Comparison of ENCODE assay signal across 21 cellular contexts in the genomic region with DNA sequence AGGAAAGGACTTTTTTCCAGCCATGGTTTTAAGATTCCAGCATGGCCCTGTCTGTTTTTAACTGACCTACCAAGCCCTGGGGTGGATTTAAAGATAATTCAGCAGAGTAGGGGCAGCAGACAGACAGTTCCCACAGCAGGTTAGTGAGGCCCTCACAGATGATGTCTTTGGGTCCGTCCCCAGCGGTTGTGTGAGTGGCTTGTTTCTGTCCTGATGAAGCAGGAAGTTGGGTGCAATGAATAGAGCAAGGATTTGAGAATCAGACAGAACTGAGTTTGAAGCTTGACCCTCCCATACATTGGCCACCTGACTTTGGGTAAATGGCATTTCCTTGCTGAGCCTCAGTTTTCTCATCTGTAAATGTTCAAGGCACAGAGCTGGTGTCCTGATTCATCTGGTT.
"Had no signal": no experiment of that assay in that cellular context is flagged by ENCODE, and none has a peak within 500 bp of the region (broad histone marks: within the 10 kb centered on the region; RNA-seq: fewer than 3 reads in every experiment).

No MANE protein-coding gene starts in this region.

- H3K4me3 ChIP-seq: left ventricle myocardium inferior, lung, ovary, right atrium auricular region, right lobe of liver, skin epidermis, stomach, testis, thyroid gland, transverse colon, upper lobe of left lung, vagina had no signal

- ATAC-seq: natural killer cell; right lobe of liver; stimulated activated naive B cell treated with anti-CD40 and anti-IgM and Interleukin-4, amounts not matched to agents 10 μg/mL and 1 μg/mL and 100 μg/mL, for 72 hours; stimulated activated naive CD8-positive, alpha-beta T cell treated with anti-CD3 and anti-CD28 coated beads, Interleukin-15, Interleukin-2, amounts not matched to agents 100 U/mL and 50 U/mL, for 24 hours had no signal

- DNase-seq: left ventricle myocardium inferior; naive B cell; natural killer cell; nephron progenitor cell; ovary; right lobe of liver; stimulated activated CD4-positive, alpha-beta T cell treated with anti-CD3 and anti-CD28 coated beads, Interleukin-12 subunit alpha, Interleukin-12 subunit beta, amount 100 ng/mL, for 4 hours; stimulated activated CD4-positive, alpha-beta T cell treated with anti-CD3 and anti-CD28 coated beads, Interleukin-15, amount 100 ng/mL, for 24 hours; stimulated activated CD4-positive, alpha-beta T cell treated with anti-CD3 and anti-CD28 coated beads, Interleukin-2, amount 100 ng/mL, for 24 hours; stimulated activated CD4-positive, alpha-beta T cell treated with anti-CD3 and anti-CD28 coated beads, Interleukin-4, amount 100 ng/mL, for 1 hour; stimulated activated naive B cell treated with anti-CD40 and anti-IgM and Interleukin-4, amounts not matched to agents 10 μg/mL and 1 μg/mL and 100 μg/mL, for 72 hours; stimulated activated naive CD8-positive, alpha-beta T cell treated with anti-CD3 and anti-CD28 coated beads, Interleukin-15, Interleukin-2, amounts not matched to agents 100 U/mL and 50 U/mL, for 24 hours; stomach; testis; thyroid gland; transverse colon; upper lobe of left lung had no signal

- H3K36me3 ChIP-seq: left ventricle myocardium inferior, ovary, right atrium auricular region, right lobe of liver, stomach, thyroid gland, transverse colon, upper lobe of left lung, vagina had no signal

- H3K27me3 ChIP-seq: ovary, right atrium auricular region, right lobe of liver, stomach, testis, thyroid gland, transverse colon, upper lobe of left lung, vagina had no signal

- H3K9me3 ChIP-seq: left ventricle myocardium inferior, ovary, right atrium auricular region, right lobe of liver, stomach, testis, thyroid gland, transverse colon, upper lobe of left lung, vagina had no signal

- H3K4me1 ChIP-seq: right atrium auricular region, right lobe of liver, stomach, testis, thyroid gland, transverse colon had no signal

- H3K27ac ChIP-seq: left ventricle myocardium inferior, ovary, right atrium auricular region, right lobe of liver, skin epidermis, stomach, testis, thyroid gland, transverse colon, upper lobe of left lung, vagina had no signal
